Comparison of ENCODE assay signal across 21 cellular contexts in the genomic region with DNA sequence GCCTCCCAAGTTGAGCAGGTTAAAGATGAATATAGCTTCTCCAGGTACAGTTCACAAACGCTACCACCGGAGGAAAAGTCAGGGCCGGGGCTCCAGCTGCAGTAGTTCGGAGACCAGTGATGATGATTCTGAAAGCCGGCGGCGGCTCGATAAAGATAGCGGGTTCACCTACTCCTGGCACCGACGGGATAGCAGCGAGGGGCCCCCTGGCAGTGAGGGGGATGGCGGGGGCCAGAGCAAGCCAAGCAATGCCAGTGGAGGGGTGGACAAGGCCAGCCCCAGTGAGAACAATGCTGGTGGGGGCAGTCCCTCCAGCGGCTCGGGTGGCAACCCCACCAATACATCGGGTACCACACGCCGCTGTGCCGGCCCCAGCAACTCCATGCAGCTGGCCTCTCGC.
DNase-seq lines count a peak whose midpoint lies in the region; ATAC-seq and TF ChIP-seq lines count a peak whose summit lies in the region.
"Had no signal": no experiment of that assay in that cellular context is flagged by ENCODE, and none has a peak within 500 bp of the region (broad histone marks: within the 10 kb centered on the region; RNA-seq: fewer than 3 reads in every experiment).

No MANE protein-coding gene starts in this region.

- no peak for ATAC-seq in activated CD8-positive, alpha-beta T cell treated with anti-CD3 and anti-CD28 coated beads for 36 hours
- ATAC-seq in HG03571 (IDR thresholded peaks at IDR 0.05; ENCODE audit: unreplicated experiment): no peak
- ATAC-seq: PC-3, WTC11 had no signal

- no peak overlapping the region for H3K4me3 ChIP-seq in left ventricle myocardium inferior
- no peak overlapping the region for H3K4me3 ChIP-seq in thymus (ENCODE audit: low read length)
- H3K4me3 ChIP-seq: GM23248, SJSA1 had no signal

- CTCF ChIA-PET in activated CD8-positive, alpha-beta T cell treated with anti-CD3 and anti-CD28 coated beads for 36 hours (lab: Charles Lee): interaction anchor here (0.9 to 1.5 kb wide), 4 partner anchors 9 to 226 kb away, joined by 3 to 4 read pairs (median 3); no protein-coding TSS in a partner anchor

- H3K36me3 ChIP-seq in left ventricle myocardium inferior (peaks cover 85% of the 10 kb centered on the region), thymus (ENCODE audit: control insufficient read depth, insufficient read depth) (peaks cover 65% of the 10 kb centered on the region)

- H3K9me3 ChIP-seq in left ventricle myocardium inferior (replicated peaks) (peaks cover 16% of the 10 kb centered on the region), thymus (ENCODE audit: control insufficient read depth) (peaks cover 1% of the 10 kb centered on the region)
- H3K9me3 ChIP-seq: SJSA1 had no signal

- H3K4me3 Mint-ChIP-seq in activated CD8-positive, alpha-beta T cell treated with anti-CD3 and anti-CD28 coated beads for 36 hours: peak overlapping the region; percentile 61
- peak overlapping the region; percentile 76 to 83 (median 80) for H3K4me3 Mint-ChIP-seq in immature natural killer cell
- H3K4me3 Mint-ChIP-seq: nephron, type B pancreatic cell, WTC11 had no signal

- peaks cover 76% of the 10 kb centered on the region for H3K4me1 Mint-ChIP-seq in activated CD8-positive, alpha-beta T cell treated with anti-CD3 and anti-CD28 coated beads for 36 hours (ENCODE audit: low read depth)
- peaks cover 93 to 99% of the 10 kb centered on the region in 2 donors for H3K4me1 Mint-ChIP-seq in immature natural killer cell

- H3K27ac ChIP-seq in left ventricle myocardium inferior (replicated peaks) (no peak overlapping the region), thymus (ENCODE audit: low read depth) (peak overlapping the region; percentile 99)
- H3K27ac ChIP-seq: GM23248, SJSA1 had no signal

- POLR2A ChIA-PET in activated CD8-positive, alpha-beta T cell treated with anti-CD3 and anti-CD28 coated beads for 36 hours (lab: Charles Lee): interaction anchor here (0.9 to 2.4 kb wide), 4 partner anchors 22 to 49 kb away, joined by 3 to 8 read pairs (median 3); no protein-coding TSS in a partner anchor

- H3K4me1 ChIP-seq in left ventricle myocardium inferior (peaks cover 44% of the 10 kb centered on the region), thymus (ENCODE audit: control insufficient read depth, insufficient read depth, low read length) (peaks cover 49% of the 10 kb centered on the region)
- H3K4me1 ChIP-seq: SJSA1 had no signal

- intact Hi-C loops in cardiac septum (cut with DNase I): no loop called here
- intact Hi-C loops in left ventricle myocardium inferior (cut with micrococcal nuclease): no loop called here
- intact Hi-C loops in activated CD8-positive, alpha-beta T cell treated with anti-CD3 and anti-CD28 coated beads for 36 hours (cut with micrococcal nuclease): loop anchor here (5.0 kb wide), 1 partner anchor 55 kb away; no protein-coding TSS in a partner anchor

- peaks cover 87% of the 10 kb centered on the region for H3K36me3 Mint-ChIP-seq in activated CD8-positive, alpha-beta T cell treated with anti-CD3 and anti-CD28 coated beads for 36 hours (ENCODE audit: low read depth)
- peaks cover 48 to 80% (median 74%) of the 10 kb centered on the region in 3 donors for H3K36me3 Mint-ChIP-seq in immature natural killer cell

- DNase-seq in cardiac septum (ENCODE audit: low spot score) (peak; percentile 61), left ventricle myocardium inferior (no peak), immature natural killer cell (no peak), NCI-H128 (lab: John Stamatoyannopoulos, UW; ENCODE audit: unreplicated experiment) (no peak), occipital lobe (lab: John Stamatoyannopoulos, UW) (no peak)
- DNase-seq in activated CD8-positive, alpha-beta T cell treated with anti-CD3 and anti-CD28 coated beads for 36 hours: no peak
- DNase-seq: DMS79; GM23248; KBM-7; left cardiac atrium; mesendoderm; NCI-H1694 treated with DMSO at 0.1 percent for 48 hours; NCI-H226; PC-3; stimulated activated CD4-positive, alpha-beta T cell treated with anti-CD3 and anti-CD28 coated beads, Interleukin-1b, Interleukin-23, amount 100 ng/mL, for 48 hours had no signal

- H3K9me3 Mint-ChIP-seq in activated CD8-positive, alpha-beta T cell treated with anti-CD3 and anti-CD28 coated beads for 36 hours: peaks cover 24% of the 10 kb centered on the region
- H3K9me3 Mint-ChIP-seq in immature natural killer cell: peaks cover 3 to 12% (median 7%) of the 10 kb centered on the region in 6 donors
- H3K9me3 Mint-ChIP-seq: WTC11 had no signal

- no peak for TF ChIP-seq CTCF in left ventricle myocardium inferior (IDR thresholded peaks at IDR 0.05; ENCODE audit: borderline replicate concordance)
- TF ChIP-seq CTCF in activated CD8-positive, alpha-beta T cell treated with anti-CD3 and anti-CD28 coated beads for 36 hours (IDR thresholded peaks at IDR 0.05): no peak

- H3K27ac Mint-ChIP-seq in activated CD8-positive, alpha-beta T cell treated with anti-CD3 and anti-CD28 coated beads for 36 hours: peak overlapping the region; percentile 99
- H3K27ac Mint-ChIP-seq in immature natural killer cell: peak overlapping the region; percentile 98 to 99 (median 98)
- H3K27ac Mint-ChIP-seq: nephron, type B pancreatic cell, WTC11 had no signal

- no peaks in the 10 kb centered on the region for H3K27me3 ChIP-seq in left ventricle myocardium inferior (ENCODE audit: low read depth)
- no peaks in the 10 kb centered on the region for H3K27me3 ChIP-seq in thymus (ENCODE audit: control insufficient read depth, insufficient read depth)
- H3K27me3 ChIP-seq: SJSA1 had no signal

- H3K27me3 Mint-ChIP-seq in activated CD8-positive, alpha-beta T cell treated with anti-CD3 and anti-CD28 coated beads for 36 hours: no peaks in the 10 kb centered on the region
- H3K27me3 Mint-ChIP-seq in immature natural killer cell (ENCODE audit: low read depth in 3 of 3): peaks cover 16 to 29% (median 26%) of the 10 kb centered on the region in 3 donors
- H3K27me3 Mint-ChIP-seq: type B pancreatic cell had no signal

- WGBS in thymus: 98% methylated on average over 20 of the region's 20 CpGs
